Comparison of ENCODE assay signal across 8 cellular contexts in genomic region chr4:129095811-129096454, GRCh38. TPM values are rescaled to one million over a fixed set of nuclear protein-coding genes. Genes with fewer than 3 reads are reported as not detected.
DNase-seq lines count a peak whose midpoint lies in the region; ATAC-seq lines count a peak whose summit lies in the region.

TSS of gene C4orf33 (plus strand) at chr4:129096152. CDS start at chr4:129102611, 6,459 bp downstream.

- H3K4me3 ChIP-seq in right cardiac atrium (ENCODE audit: low read length) = peak within 1 kb of the TSS; percentile 76
- H3K4me3 ChIP-seq in aorta (ENCODE audit: low read length in 2 of 2) = peak within 1 kb of the TSS; percentile 54 to 81

- H3K27ac ChIP-seq in right cardiac atrium (ENCODE audit: low read length) (peak within 1 kb of the TSS; percentile 86), aorta (ENCODE audit: low read depth in 1 of 2, low read length in 2 of 2) (peak within 1 kb of the TSS in 1 of 2 donors; percentile 9)

- DNase-seq in GDM1 (lab: John Stamatoyannopoulos, UW) (peak; percentile 70), GOT3 (lab: John Stamatoyannopoulos, UW) (peak; percentile 0), LHCN-M2 (ENCODE audit: low read depth) (peak; percentile 74), anterior cingulate cortex (lab: John Stamatoyannopoulos, UW) (peak in 49 of 58 donors; percentile 3 to 75 (median 29)), right cardiac atrium (peak; percentile 60 to 86 (median 81)), renal cortical epithelial cell (ENCODE audit: low read depth) (peak; percentile 76), aorta (peak; percentile 79 to 80)

- H3K9me3 ChIP-seq in right cardiac atrium (ENCODE audit: control insufficient read depth, low read length) (no peaks in the 10 kb centered on the region), aorta (ENCODE audit: control insufficient read depth, low read length) (no peaks in the 10 kb centered on the region)

- intact Hi-C loops in T-helper 1 cell treated with Interleukin-12 subunit alpha and Interleukin-12 subunit beta and Interleukin-4 antibody, amounts not matched to agents 30 ng/mL and 1 ng/mL, for 36 hours (cut with micrococcal nuclease) = loop anchor here (1.0 to 10.0 kb wide), 3 partner anchors 641 to 1216 kb away; partner anchors contain the start of gene PLK4
- intact Hi-C loops in right cardiac atrium (cut with DNase I) (no loop called here), aorta (cut with DNase I) (no loop called here)

- ATAC-seq in right cardiac atrium = peak; percentile 56 to 66
- ATAC-seq in aorta (ENCODE audit: low FRiP score) = peak; percentile 68

- peaks cover 3% of the 10 kb centered on the region for H3K4me1 ChIP-seq in right cardiac atrium (ENCODE audit: control insufficient read depth, insufficient read depth, low read length)
- peaks cover 0 to under 1% of the 10 kb centered on the region in 2 donors for H3K4me1 ChIP-seq in aorta (ENCODE audit: control insufficient read depth in 1 of 2, insufficient read depth in 2 of 2, low read length in 2 of 2)

- WGBS in right cardiac atrium = 8% methylated on average over 14 of the region's 14 CpGs
- WGBS in aorta, 2 donors = 4 to 7% methylated on average over 14 of the region's 14 CpGs

- no peaks in the 10 kb centered on the region for H3K36me3 ChIP-seq in aorta (ENCODE audit: control insufficient read depth in 1 of 2, insufficient read depth in 2 of 2, low read length in 1 of 2)

- no peaks in the 10 kb centered on the region for H3K27me3 ChIP-seq in right cardiac atrium (ENCODE audit: control insufficient read depth, insufficient read depth)
- no peaks in the 10 kb centered on the region for H3K27me3 ChIP-seq in aorta (ENCODE audit: control insufficient read depth in 1 of 2, insufficient read depth in 2 of 2, low read length in 1 of 2)

RNA-seq across cellular contexts. Expression of gene C4orf33, which starts in this region (rescaled TPM):
- total RNA-seq in LHCN-M2 (2014; rRNA removed) = 12.1 and 14.6 TPM in 2 replicates
- polyA plus RNA-seq in LHCN-M2 (2012) = 4.8 TPM
- 12.8 and 14.3 TPM in 2 replicates for total RNA-seq in T-helper 1 cell treated with Interleukin-12 subunit alpha and Interleukin-12 subunit beta and Interleukin-4 antibody, amounts not matched to agents 30 ng/mL and 1 ng/mL, for 36 hours
- total RNA-seq in right cardiac atrium = 1 to 10 TPM; 6.1 to 7.2 (median 6.4) TPM
- polyA plus RNA-seq in right cardiac atrium = 6.6 TPM
- total RNA-seq in renal cortical epithelial cell = 15.6 and 15.9 TPM in 2 replicates
- total RNA-seq in aorta = 10 to 100 TPM in 1 of 2 donors, 1 to 10 TPM in 1; 8.4 to 12.3 TPM
- polyA plus RNA-seq in aorta = 10 to 100 TPM in 1 of 2 donors, 1 to 10 TPM in 1; 7.2 to 15.7 TPM

Comparison
In these comparisons a context has a peak if more than half of its experiments do, and no peak if none do; other contexts are left out.
1. DNase-seq: peak in every context shown above with its lines; median percentile 81 in right cardiac atrium; 80 in aorta; 76 in renal cortical epithelial cell; 74 in LHCN-M2; 70 in GDM1; 29 in anterior cingulate cortex; 0 in GOT3.